Comparison of ENCODE assay signal across 11 cellular contexts in genomic region chr9:127858041-127858512, GRCh38. TPM values are rescaled to one million over a fixed set of nuclear protein-coding genes. Genes with fewer than 3 reads are reported as not detected.
DNase-seq lines count a peak whose midpoint lies in the region; ATAC-seq and TF ChIP-seq lines count a peak whose summit lies in the region.
"Had no signal": no experiment of that assay in that cellular context is flagged by ENCODE, and none has a peak within 500 bp of the region (broad histone marks: within the 10 kb centered on the region; RNA-seq: fewer than 3 reads in every experiment).

No MANE protein-coding gene starts in this region.

- H3K27ac Mint-ChIP-seq in activated T-helper 2 cell treated with anti-CD3 and anti-CD28 coated beads, Interferon-gamma antibody, Interleukin-2, Interleukin-4, amounts not matched to agents 10 μg/mL and 5 μg/mL and 100 μg/mL, durations not matched to agents 14 hours and 24 hours and 36 hours = no peak overlapping the region

- H4K20me1 ChIP-seq in BLaER1 = peaks cover 4% of the 10 kb centered on the region; the same call in 1 of the 2 replicates

- H3K27me3 Mint-ChIP-seq in activated T-helper 2 cell treated with anti-CD3 and anti-CD28 coated beads, Interferon-gamma antibody, Interleukin-2, Interleukin-4, amounts not matched to agents 10 μg/mL and 5 μg/mL and 100 μg/mL, durations not matched to agents 14 hours and 24 hours and 36 hours (ENCODE audit: low read depth) = no peaks in the 10 kb centered on the region

- no peak overlapping the region for H3K4me3 Mint-ChIP-seq in activated T-helper 2 cell treated with anti-CD3 and anti-CD28 coated beads, Interferon-gamma antibody, Interleukin-2, Interleukin-4, amounts not matched to agents 10 μg/mL and 5 μg/mL and 100 μg/mL, durations not matched to agents 14 hours and 24 hours and 36 hours (ENCODE audit: low read depth)

- peak overlapping the region; percentile 92 for H3K27ac ChIP-seq in BLaER1
- H3K27ac ChIP-seq in colonic mucosa = no peak overlapping the region
- H3K27ac ChIP-seq: C4-2B had no signal

- H3K9ac ChIP-seq in BLaER1 (peak overlapping the region; percentile 94), colonic mucosa (ENCODE audit: low read depth in 2 of 2, low read length in 2 of 2) (peak overlapping the region; percentile 50 to 55)

- TF ChIP-seq CTCF in colonic mucosa (IDR thresholded peaks at IDR 0.05) (no peak), mucosa of descending colon (IDR thresholded peaks at IDR 0.05) (no peak)

- H3K9me3 ChIP-seq in BLaER1 (no peaks in the 10 kb centered on the region), colonic mucosa (no peaks in the 10 kb centered on the region), mucosa of descending colon (no peaks in the 10 kb centered on the region)

- H3K4me2 ChIP-seq in BLaER1 = peak overlapping the region; percentile 92

- H3K27me3 ChIP-seq in BLaER1 = no peaks in the 10 kb centered on the region
- H3K27me3 ChIP-seq in colonic mucosa = no peaks in the 10 kb centered on the region

- H3K4me1 Mint-ChIP-seq in activated T-helper 2 cell treated with anti-CD3 and anti-CD28 coated beads, Interferon-gamma antibody, Interleukin-2, Interleukin-4, amounts not matched to agents 10 μg/mL and 5 μg/mL and 100 μg/mL, durations not matched to agents 14 hours and 24 hours and 36 hours (ENCODE audit: low read depth) = peaks cover 14% of the 10 kb centered on the region

- H3K4me3 ChIP-seq in BLaER1 (peak overlapping the region; percentile 9; the same call in 1 of the 2 replicates), colonic mucosa (no peak overlapping the region), mucosa of descending colon (no peak overlapping the region)

- peaks cover 89% of the 10 kb centered on the region for H3K4me1 ChIP-seq in BLaER1
- H3K4me1 ChIP-seq in colonic mucosa = peaks cover 8% of the 10 kb centered on the region
- H3K4me1 ChIP-seq in mucosa of descending colon (ENCODE audit: low read depth) = no peaks in the 10 kb centered on the region

- H3K36me3 ChIP-seq in BLaER1 = no peaks in the 10 kb centered on the region
- H3K36me3 ChIP-seq in colonic mucosa = no peaks in the 10 kb centered on the region
- H3K36me3 ChIP-seq in mucosa of descending colon (ENCODE audit: low read depth) = no peaks in the 10 kb centered on the region

- DNase-seq in NCI-H1417 treated with DMSO at 0.1 percent for 48 hours (lab: John Stamatoyannopoulos, UW) = peak; percentile 5
- no peak for DNase-seq in colonic mucosa
- DNase-seq in mucosa of descending colon = no peak
- DNase-seq in hippocampal formation (lab: John Stamatoyannopoulos, UW) = no peak
- DNase-seq in activated T-helper 2 cell treated with anti-CD3 and anti-CD28 coated beads, Interferon-gamma antibody, Interleukin-2, Interleukin-4, amounts not matched to agents 10 μg/mL and 5 μg/mL and 100 μg/mL, durations not matched to agents 14 hours and 24 hours and 36 hours (ENCODE audit: low spot score) = no peak
- DNase-seq in HuH-7 (ENCODE audit: low spot score) = no peak
- DNase-seq in SK-N-DZ (ENCODE audit: low spot score) = no peak
- DNase-seq: activated gamma-delta T cell treated with Interleukin-2 at 50 U/mL for 16 hours, NCI-H526 treated with DMSO at 0.1 percent for 48 hours had no signal

- ATAC-seq in mucosa of descending colon = peak; percentile 47

- H3K9me3 Mint-ChIP-seq in activated T-helper 2 cell treated with anti-CD3 and anti-CD28 coated beads, Interferon-gamma antibody, Interleukin-2, Interleukin-4, amounts not matched to agents 10 μg/mL and 5 μg/mL and 100 μg/mL, durations not matched to agents 14 hours and 24 hours and 36 hours = no peaks in the 10 kb centered on the region

- no peaks in the 10 kb centered on the region for H3K36me3 Mint-ChIP-seq in activated T-helper 2 cell treated with anti-CD3 and anti-CD28 coated beads, Interferon-gamma antibody, Interleukin-2, Interleukin-4, amounts not matched to agents 10 μg/mL and 5 μg/mL and 100 μg/mL, durations not matched to agents 14 hours and 24 hours and 36 hours (ENCODE audit: low read depth)

- intact Hi-C loops in colonic mucosa (cut with DNase I) = no loop called here
- intact Hi-C loops in mucosa of descending colon (cut with DNase I, micrococcal nuclease) = no loop called here
- intact Hi-C loops in activated T-helper 2 cell treated with anti-CD3 and anti-CD28 coated beads, Interferon-gamma antibody, Interleukin-2, Interleukin-4, amounts not matched to agents 10 μg/mL and 5 μg/mL and 100 μg/mL, durations not matched to agents 14 hours and 24 hours and 36 hours (cut with micrococcal nuclease) = no loop called here

RNA-seq across cellular contexts. Expression of gene ENG, which starts 3.6 kb away (rescaled TPM):
- total RNA-seq in colonic mucosa = 10 to 100 TPM; 15.4 to 34.5 TPM
- 10 to 100 TPM; 18.3 to 35.5 (median 34.8) TPM for total RNA-seq in mucosa of descending colon
- total RNA-seq in activated T-helper 2 cell treated with anti-CD3 and anti-CD28 coated beads, Interferon-gamma antibody, Interleukin-2, Interleukin-4, amounts not matched to agents 10 μg/mL and 5 μg/mL and 100 μg/mL, durations not matched to agents 14 hours and 24 hours and 36 hours = 27.5 and 28.1 TPM in 2 replicates
- polyA plus RNA-seq in SK-N-DZ (2014; cell fraction: cytosol; rRNA removed) = 0.74 and 0.76 TPM in 2 replicates
- polyA plus RNA-seq in SK-N-DZ (2014; cell fraction: nucleus; rRNA removed) = 0.28 and 0.34 TPM in 2 replicates

RNA-seq across cellular contexts. Expression of gene AK1, which starts 19.4 kb away (rescaled TPM):
- 100 to 1,000 TPM; 159 to 166 TPM for total RNA-seq in colonic mucosa
- 100 to 1,000 TPM in 2 of 3 donors, 10 to 100 TPM in 1; 66.7 to 157 (median 106) TPM for total RNA-seq in mucosa of descending colon
- 19.6 and 21.0 TPM in 2 replicates for total RNA-seq in activated T-helper 2 cell treated with anti-CD3 and anti-CD28 coated beads, Interferon-gamma antibody, Interleukin-2, Interleukin-4, amounts not matched to agents 10 μg/mL and 5 μg/mL and 100 μg/mL, durations not matched to agents 14 hours and 24 hours and 36 hours
- 61.6 and 106 TPM in 2 replicates for polyA plus RNA-seq in SK-N-DZ (2014; cell fraction: cytosol; rRNA removed)
- 55.2 and 64.2 TPM in 2 replicates for polyA plus RNA-seq in SK-N-DZ (2014; cell fraction: nucleus; rRNA removed)

RNA-seq across cellular contexts. Expression of gene ST6GALNAC6, which starts 41.3 kb away (rescaled TPM):
- 100 to 1,000 TPM; 251 to 279 TPM for total RNA-seq in colonic mucosa
- total RNA-seq in mucosa of descending colon = 100 to 1,000 TPM; 121 to 266 (median 175) TPM
- total RNA-seq in activated T-helper 2 cell treated with anti-CD3 and anti-CD28 coated beads, Interferon-gamma antibody, Interleukin-2, Interleukin-4, amounts not matched to agents 10 μg/mL and 5 μg/mL and 100 μg/mL, durations not matched to agents 14 hours and 24 hours and 36 hours = 60.3 and 60.7 TPM in 2 replicates
- polyA plus RNA-seq in SK-N-DZ (2014; cell fraction: cytosol; rRNA removed) = 28.5 and 39.2 TPM in 2 replicates
- polyA plus RNA-seq in SK-N-DZ (2014; cell fraction: nucleus; rRNA removed) = 30.8 and 39.5 TPM in 2 replicates

RNA-seq across cellular contexts. Expression of gene FPGS, which starts 55.4 kb away (rescaled TPM):
- total RNA-seq in colonic mucosa (10 to 100 TPM; 31.6 to 55.1 TPM), mucosa of descending colon (10 to 100 TPM; 41.0 to 46.5 (median 41.3) TPM)
- total RNA-seq in activated T-helper 2 cell treated with anti-CD3 and anti-CD28 coated beads, Interferon-gamma antibody, Interleukin-2, Interleukin-4, amounts not matched to agents 10 μg/mL and 5 μg/mL and 100 μg/mL, durations not matched to agents 14 hours and 24 hours and 36 hours = 116 and 137 TPM in 2 replicates
- polyA plus RNA-seq in SK-N-DZ (2014; cell fraction: cytosol; rRNA removed) = 66.0 and 76.4 TPM in 2 replicates
- polyA plus RNA-seq in SK-N-DZ (2014; cell fraction: nucleus; rRNA removed) = 139 and 156 TPM in 2 replicates

RNA-seq across cellular contexts. Expression of gene ST6GALNAC4, which starts 58.8 kb away (rescaled TPM):
- 10 to 100 TPM; 25.4 to 66.5 TPM for total RNA-seq in colonic mucosa
- total RNA-seq in mucosa of descending colon = 10 to 100 TPM; 31.0 to 39.2 (median 37.2) TPM
- 25.6 and 28.7 TPM in 2 replicates for total RNA-seq in activated T-helper 2 cell treated with anti-CD3 and anti-CD28 coated beads, Interferon-gamma antibody, Interleukin-2, Interleukin-4, amounts not matched to agents 10 μg/mL and 5 μg/mL and 100 μg/mL, durations not matched to agents 14 hours and 24 hours and 36 hours
- polyA plus RNA-seq in SK-N-DZ (2014; cell fraction: cytosol; rRNA removed) = 28.1 and 28.4 TPM in 2 replicates
- 18.1 and 19.8 TPM in 2 replicates for polyA plus RNA-seq in SK-N-DZ (2014; cell fraction: nucleus; rRNA removed)
